In the genomic region with DNA sequence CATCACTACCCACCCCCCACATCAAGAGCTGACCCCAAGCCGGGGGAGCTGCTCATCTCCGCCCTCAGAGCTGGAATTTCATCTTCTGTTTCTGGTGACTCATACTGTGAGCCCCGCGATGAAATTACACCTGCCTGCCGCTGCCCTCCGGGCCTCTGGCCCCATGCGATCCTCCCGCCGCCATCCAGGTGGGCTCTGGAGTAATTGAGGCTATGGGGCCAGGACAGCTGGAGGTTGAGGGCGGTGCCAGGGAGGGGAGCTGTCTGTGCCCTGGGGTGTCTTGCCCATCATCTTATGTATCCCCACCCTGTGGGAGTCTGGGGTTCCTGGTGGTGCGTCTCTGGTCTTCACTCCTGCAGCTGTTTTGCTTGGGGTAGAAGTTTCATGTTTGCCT, we compare ENCODE assay signal across 23 cellular contexts. TPM values are rescaled to one million over a fixed set of nuclear protein-coding genes. Genes with fewer than 3 reads are reported as not detected.
A peak's percentile ranks its signal among the peaks of the same experiment; 100 is the strongest.
DNase-seq lines count a peak whose midpoint lies in the region; ATAC-seq, FAIRE-seq and TF ChIP-seq lines count a peak whose summit lies in the region.
"Had no signal": no experiment of that assay in that cellular context is flagged by ENCODE, and none has a peak within 500 bp of the region (broad histone marks: within the 10 kb centered on the region; RNA-seq: fewer than 3 reads in every experiment).

No MANE protein-coding gene starts in this region.

- H3K4me1 Mint-ChIP-seq in endodermal cell, result peaks cover 14% of the 10 kb centered on the region

- H3K27ac ChIP-seq in endodermal cell (ENCODE audit: low read depth, low read length) (no peak overlapping the region), psoas muscle (peak overlapping the region; percentile 93)
- H3K27ac ChIP-seq: ascending aorta, transverse colon had no signal

- H3K27me3 ChIP-seq in endodermal cell (ENCODE audit: control insufficient read depth, insufficient read depth, low read length, poor library complexity, severe bottlenecking), result no peaks in the 10 kb centered on the region
- H3K27me3 ChIP-seq in psoas muscle (ENCODE audit: insufficient read depth in 3 of 3, low read length in 2 of 3), result no peaks in the 10 kb centered on the region
- H3K27me3 ChIP-seq: ascending aorta, transverse colon had no signal

- TF ChIP-seq POLR2A in GM12891 (IDR thresholded peaks at IDR 0.05; ENCODE audit: low read depth, low read length), result no peak

- H3K4me3 ChIP-seq in endodermal cell (ENCODE audit: low read length) (no peak overlapping the region), psoas muscle (peak overlapping the region; percentile 38), mucosa of descending colon (no peak overlapping the region)
- H3K4me3 ChIP-seq: ascending aorta, skin epidermis, transverse colon had no signal

- POLR2A ChIA-PET in GM10248 (lab: Yijun Ruan, JAX), result no interaction called here

- H3K36me3 ChIP-seq in endodermal cell (ENCODE audit: control insufficient read depth, insufficient read depth, low read length) (peaks cover 10% of the 10 kb centered on the region), psoas muscle (ENCODE audit: insufficient read depth in 1 of 2, low read depth in 1 of 2) (no peaks in the 10 kb centered on the region), mucosa of descending colon (ENCODE audit: low read depth) (no peaks in the 10 kb centered on the region)
- H3K36me3 ChIP-seq: ascending aorta, transverse colon had no signal

- H3K9me3 ChIP-seq in endodermal cell (ENCODE audit: control insufficient read depth, low read length) (no peaks in the 10 kb centered on the region), psoas muscle (no peaks in the 10 kb centered on the region), mucosa of descending colon (no peaks in the 10 kb centered on the region)
- H3K9me3 ChIP-seq: ascending aorta, transverse colon had no signal

- no peaks in the 10 kb centered on the region for H3K27me3 Mint-ChIP-seq in endodermal cell (ENCODE audit: insufficient read depth)

- no peak for FAIRE-seq in GM12891 (lab: Jason Lieb, UNC)
- FAIRE-seq: endometrium, TTC549 had no signal

- H3K4me1 ChIP-seq in endodermal cell (ENCODE audit: control insufficient read depth, insufficient read depth, low read length), result peaks cover 4% of the 10 kb centered on the region
- peaks cover 90% of the 10 kb centered on the region for H3K4me1 ChIP-seq in psoas muscle
- H3K4me1 ChIP-seq in mucosa of descending colon (ENCODE audit: low read depth), result peaks cover 10% of the 10 kb centered on the region
- H3K4me1 ChIP-seq: ascending aorta had no signal

- WGBS in endodermal cell (ENCODE audit: insufficient coverage in 1 of 2, insufficient read length in 1 of 2), 2 experiments, result 93 to 94% methylated on average over 10 to 11 of the region's 11 CpGs
- WGBS in psoas muscle, 3 donors, result 34 to 54% (median 40%) methylated on average over 11 of the region's 11 CpGs

- intact Hi-C loops in psoas muscle (cut with DNase I) (loop anchor here in 1 of 2 donors (5.0 kb wide), 1 partner anchor 200 kb away; no protein-coding TSS in a partner anchor), mucosa of descending colon (cut with DNase I, micrococcal nuclease) (no loop called here)

- CTCF ChIA-PET in GM10248 (lab: Yijun Ruan, JAX), result interaction anchor here (0.8 to 1.6 kb wide), 5 partner anchors 12 to 203 kb away, joined by 3 to 5 read pairs (median 3); no protein-coding TSS in a partner anchor

- peak; percentile 5 to 43 (median 16) for ATAC-seq in psoas muscle
- no peak for ATAC-seq in mucosa of descending colon
- ATAC-seq: left colon, SK-N-SH treated with all-trans-retinoic acid at 6 μM for 48 hours had no signal

- H3K9me3 Mint-ChIP-seq in endodermal cell, result no peaks in the 10 kb centered on the region

- DNase-seq in GM12891 (ENCODE audit: insufficient read length, low spot score), result peak; percentile 39
- DNase-seq in NCI-H146 treated with DMSO at 0.1 percent for 48 hours (lab: John Stamatoyannopoulos, UW; ENCODE audit: unreplicated experiment), result peak; percentile 22
- no peak for DNase-seq in endodermal cell
- peak in 1 of 2 donors; percentile 75 for DNase-seq in psoas muscle
- DNase-seq in mucosa of descending colon, result no peak
- DNase-seq in NCI-H187 treated with DMSO at 0.1 percent for 48 hours (lab: John Stamatoyannopoulos, UW), result no peak
- no peak for DNase-seq in GM10248 (ENCODE audit: extremely low spot score)
- no peak for DNase-seq in Kasumi-1 (lab: John Stamatoyannopoulos, UW)
- DNase-seq: activated CD4-positive, alpha-beta T cell treated with anti-CD3 and anti-CD28 coated beads for 4 hours; activated CD8-positive, alpha-beta memory T cell treated with anti-CD3 and anti-CD28 coated beads, Interleukin-2, amount 50 U/mL, for 4 hours; activated gamma-delta T cell treated with Interleukin-2 at 50 U/mL for 16 hours; foreskin melanocyte; GF-D8; left colon; NCI-H1436 treated with DMSO at 0.1 percent for 48 hours; occipital lobe; transverse colon had no signal

- no peak overlapping the region for H3K4me3 Mint-ChIP-seq in endodermal cell
- H3K4me3 Mint-ChIP-seq: B cell had no signal

- peak overlapping the region; percentile 11 for H3K27ac Mint-ChIP-seq in endodermal cell
- H3K27ac Mint-ChIP-seq: B cell had no signal

- H3K36me3 Mint-ChIP-seq in endodermal cell (ENCODE audit: low read depth), result peaks cover 14% of the 10 kb centered on the region

- H3K9ac ChIP-seq in endodermal cell (ENCODE audit: extremely low read depth, low read length, poor library complexity, severe bottlenecking), result no peak overlapping the region

- TF ChIP-seq CTCF in endodermal cell (conservative IDR thresholded peaks at IDR 0.05), result no peak
- no peak for TF ChIP-seq CTCF in psoas muscle (IDR thresholded peaks at IDR 0.05)
- no peak for TF ChIP-seq CTCF in mucosa of descending colon (IDR thresholded peaks at IDR 0.05)
- no peak for TF ChIP-seq CTCF in GM10248 (IDR thresholded peaks at IDR 0.05; ENCODE audit: control extremely low read depth, extremely low read depth, low read depth, missing control alignments)

TF ChIP-seq in GM12891, 5 proteins besides CTCF, POLR2A, EP300 and RAD21:
- TF ChIP-seq PAX5 (IDR thresholded peaks at IDR 0.05; ENCODE audit: insufficient read depth, low read length, severe bottlenecking) (no peak), POU2F2 (IDR thresholded peaks at IDR 0.05; ENCODE audit: low read depth, low read length) (no peak), SPI1 (IDR thresholded peaks at IDR 0.05; ENCODE audit: low read depth, low read length) (no peak), TAF1 (IDR thresholded peaks at IDR 0.05; ENCODE audit: low read depth, low read length) (no peak), POLR2AphosphoS5 (IDR thresholded peaks at IDR 0.05; ENCODE audit: low read depth, low read length) (no peak)

RNA-seq across cellular contexts. Expression of a gene that starts 9.0 kb away (rescaled TPM):
- polyA plus RNA-seq in GM12891 (2012; ENCODE audit: low read depth, missing spikeins), result 4.8 TPM
- total RNA-seq in endodermal cell (10 to 100 TPM; 54.8 to 84.4 TPM), psoas muscle (100 to 1,000 TPM in 1 of 4 donors, 10 to 100 TPM in 3; 40.5 to 149 (median 80.8) TPM), mucosa of descending colon (10 to 100 TPM; 10.5 to 30.7 (median 12.7) TPM)
- polyA plus RNA-seq in endodermal cell (2013, experiment 1 of 2), result 54.6 TPM
- 54.2 TPM for polyA plus RNA-seq in endodermal cell (2013, experiment 2 of 2)
- polyA plus RNA-seq in psoas muscle, result 10 to 100 TPM; 43.0 to 79.0 (median 46.9) TPM

Comparison
In these comparisons a context has a peak if more than half of its experiments do, and no peak if none do; other contexts are left out.
1. DNase-seq: peak in GM12891 (single experiment) and NCI-H146 treated with DMSO at 0.1 percent for 48 hours (single experiment); none in endodermal cell (single experiment), mucosa of descending colon (0 of 3), NCI-H187 treated with DMSO at 0.1 percent for 48 hours (single experiment), GM10248 (single experiment) and Kasumi-1 (0 of 2).